Comparison of ENCODE assay signal across 9 cellular contexts in genomic region chr17:78970834-78971763, GRCh38. TPM values are rescaled to one million over a fixed set of nuclear protein-coding genes. Genes with fewer than 3 reads are reported as not detected.
DNase-seq lines count a peak whose midpoint lies in the region; ATAC-seq and TF ChIP-seq lines count a peak whose summit lies in the region.
"Had no signal": no experiment of that assay in that cellular context is flagged by ENCODE, and none has a peak within 500 bp of the region (broad histone marks: within the 10 kb centered on the region; RNA-seq: fewer than 3 reads in every experiment).

No MANE protein-coding gene starts in this region.

- H3K4me3 Mint-ChIP-seq in activated T-cell treated with anti-CD3 and anti-CD28 coated beads, Interleukin-2, amount 50 U/mL, for 4 hours = no peak overlapping the region
- no peak overlapping the region for H3K4me3 Mint-ChIP-seq in natural killer cell

- no peaks in the 10 kb centered on the region for H3K36me3 Mint-ChIP-seq in activated T-cell treated with anti-CD3 and anti-CD28 coated beads, Interleukin-2, amount 50 U/mL, for 4 hours (ENCODE audit: insufficient read depth)
- H3K36me3 Mint-ChIP-seq in natural killer cell = no peaks in the 10 kb centered on the region

- H3K4me1 ChIP-seq in esophagus squamous epithelium = peaks cover 24 to 57% (median 30%) of the 10 kb centered on the region in 3 donors

- DNase-seq in COR-L47 (lab: John Stamatoyannopoulos, UW) (peak; percentile 74), KG1 (lab: John Stamatoyannopoulos, UW) (peak; percentile 79), RKO (ENCODE audit: low spot score) (peak; percentile 70), esophagus squamous epithelium (lab: John Stamatoyannopoulos, UW) (peak; percentile 20), natural killer cell (peak; percentile 69)
- peak; percentile 77 for DNase-seq in activated T-cell treated with anti-CD3 and anti-CD28 coated beads, Interleukin-2, amount 50 U/mL, for 4 hours
- peak; percentile 35 to 79 (median 74) for DNase-seq in stimulated activated naive CD4-positive, alpha-beta T cell (lab: John Stamatoyannopoulos, UW)

- no peaks in the 10 kb centered on the region for H3K27me3 Mint-ChIP-seq in activated T-cell treated with anti-CD3 and anti-CD28 coated beads, Interleukin-2, amount 50 U/mL, for 4 hours (ENCODE audit: low read depth)
- no peaks in the 10 kb centered on the region for H3K27me3 Mint-ChIP-seq in natural killer cell (ENCODE audit: low read depth in 2 of 2)

- TF ChIP-seq CTCF in esophagus squamous epithelium (IDR thresholded peaks at IDR 0.05) = peak; percentile 77 to 89 (median 87)
- TF ChIP-seq CTCF in natural killer cell (IDR thresholded peaks at IDR 0.05) = peak; percentile 87

- H3K4me3 ChIP-seq in esophagus squamous epithelium = peak overlapping the region in 1 of 4 donors; percentile 35
- H3K4me3 ChIP-seq: SK-N-MC had no signal

- peaks cover 0 to 49% (median 0%) of the 10 kb centered on the region in 3 donors for H3K36me3 ChIP-seq in esophagus squamous epithelium

- peak; percentile 59 to 68 for ATAC-seq in activated T-cell treated with anti-CD3 and anti-CD28 coated beads, Interleukin-2, amount 50 U/mL, for 4 hours
- ATAC-seq in natural killer cell = peak; percentile 73 to 83 (median 81)
- ATAC-seq in GM18909 (IDR thresholded peaks at IDR 0.05; ENCODE audit: poor library complexity, unreplicated experiment) = no peak

- intact Hi-C loops in esophagus squamous epithelium (cut with DNase I) (loop anchor here (5.0 kb wide), 1 partner anchor 104 kb away; no protein-coding TSS in a partner anchor), natural killer cell (cut with micrococcal nuclease) (loop anchor here (1.0 kb wide), 2 partner anchors 106 to 474 kb away; no protein-coding TSS in a partner anchor)

- peaks cover 9% of the 10 kb centered on the region for H3K4me1 Mint-ChIP-seq in activated T-cell treated with anti-CD3 and anti-CD28 coated beads, Interleukin-2, amount 50 U/mL, for 4 hours (ENCODE audit: low read depth)
- H3K4me1 Mint-ChIP-seq in natural killer cell = peaks cover 6 to 7% of the 10 kb centered on the region in 2 donors

- H3K27ac Mint-ChIP-seq in natural killer cell = peak overlapping the region in 1 of 2 donors; percentile 30

- 19 to 33% methylated on average over 14 to 29 of the region's 34 CpGs for WGBS in esophagus squamous epithelium, 2 donors

- H3K27me3 ChIP-seq in esophagus squamous epithelium = no peaks in the 10 kb centered on the region

- peak overlapping the region in 2 of 4 donors; percentile 36 to 59 for H3K27ac ChIP-seq in esophagus squamous epithelium
- H3K27ac ChIP-seq: SK-N-MC had no signal

- H3K9me3 Mint-ChIP-seq in activated T-cell treated with anti-CD3 and anti-CD28 coated beads, Interleukin-2, amount 50 U/mL, for 4 hours = no peaks in the 10 kb centered on the region
- H3K9me3 Mint-ChIP-seq in natural killer cell = no peaks in the 10 kb centered on the region

- no peaks in the 10 kb centered on the region for H3K9me3 ChIP-seq in esophagus squamous epithelium

- no peak for TF ChIP-seq POLR2A in esophagus squamous epithelium (IDR thresholded peaks at IDR 0.05)

RNA-seq across cellular contexts. Expression of gene LGALS3BP, which starts 8.6 kb away (rescaled TPM):
- total RNA-seq in activated T-cell treated with anti-CD3 and anti-CD28 coated beads, Interleukin-2, amount 50 U/mL, for 4 hours = 10 to 100 TPM; 14.5 to 32.1 (median 29.9) TPM
- total RNA-seq in esophagus squamous epithelium (100 to 1,000 TPM; 172 to 414 (median 262) TPM), natural killer cell (1 to 10 TPM; 4.2 to 8.8 (median 4.2) TPM)

RNA-seq across cellular contexts. Expression of gene CANT1, which starts 38.5 kb away (rescaled TPM):
- total RNA-seq in activated T-cell treated with anti-CD3 and anti-CD28 coated beads, Interleukin-2, amount 50 U/mL, for 4 hours = 10 to 100 TPM; 46.7 to 68.6 (median 55.5) TPM
- total RNA-seq in esophagus squamous epithelium (10 to 100 TPM; 36.2 to 58.8 (median 38.3) TPM), natural killer cell (10 to 100 TPM; 40.0 to 58.8 (median 53.4) TPM)

RNA-seq across cellular contexts. Expression of gene TIMP2, which starts 45.9 kb away (rescaled TPM):
- 1 to 10 TPM in 1 of 3 donors, under 1 TPM in 2; 0.63 to 1.0 (median 0.81) TPM for total RNA-seq in activated T-cell treated with anti-CD3 and anti-CD28 coated beads, Interleukin-2, amount 50 U/mL, for 4 hours
- 100 to 1,000 TPM in 1 of 4 donors, 10 to 100 TPM in 2, 1 to 10 TPM in 1; 6.1 to 154 (median 28.2) TPM for total RNA-seq in esophagus squamous epithelium
- total RNA-seq in natural killer cell = 1 to 10 TPM; 3.6 to 8.2 (median 7.1) TPM

RNA-seq across cellular contexts. Expression of gene C1QTNF1, which starts 52.9 kb away (rescaled TPM):
- total RNA-seq in activated T-cell treated with anti-CD3 and anti-CD28 coated beads, Interleukin-2, amount 50 U/mL, for 4 hours = under 1 TPM; 0.29 to 0.41 (median 0.38) TPM
- total RNA-seq in esophagus squamous epithelium = 10 to 100 TPM in 2 of 4 donors, 1 to 10 TPM in 2; 2.7 to 20.4 (median 6.8) TPM
- under 1 TPM in 2 of 3 donors, not detected in 1; 0.20 to 0.28 TPM for total RNA-seq in natural killer cell

Comparison
In these comparisons a context has a peak if more than half of its experiments do, and no peak if none do; other contexts are left out.
1. DNase-seq: peak in every context shown above with its lines; median percentile 79 in KG1; 77 in activated T-cell treated with anti-CD3 and anti-CD28 coated beads, Interleukin-2, amount 50 U/mL, for 4 hours; 74 in COR-L47; 74 in stimulated activated naive CD4-positive, alpha-beta T cell; 70 in RKO; 69 in natural killer cell; 20 in esophagus squamous epithelium.
2. RNA of gene LGALS3BP, which starts 8.6 kb away (total RNA-seq): 172 to 414 TPM in esophagus squamous epithelium; 14.5 to 32.1 TPM in activated T-cell treated with anti-CD3 and anti-CD28 coated beads, Interleukin-2, amount 50 U/mL, for 4 hours and 4.2 to 8.8 TPM in natural killer cell; every median in the first group is over 4 times any median in the second.